Comparison of ENCODE assay signal across 1 cellular context in genomic region chr7:636396-636795, GRCh38.
TF ChIP-seq lines count a peak whose summit lies in the region.

No MANE protein-coding gene starts in this region.

TF ChIP-seq in K562, 482 proteins besides CTCF, POLR2A, EP300 and RAD21 (continued from another document and continues in another):
- TF ChIP-seq PHF21A (IDR thresholded peaks at IDR 0.05; ENCODE audit: borderline replicate concordance, low read depth): no peak
- TF ChIP-seq POLR2B (IDR thresholded peaks at IDR 0.05; ENCODE audit: low read depth, partially characterized antibody): no peak
- no peak for TF ChIP-seq RHOXF2B (CRISPR knock-in tag; conservative IDR thresholded peaks at IDR 0.05)
- peak; percentile 82; the same call in 1 of the 2 replicates for TF ChIP-seq CTBP1 (IDR thresholded peaks at IDR 0.05; ENCODE audit: borderline replicate concordance)
- no peak for TF ChIP-seq ZNF311 (CRISPR knock-in tag; IDR thresholded peaks at IDR 0.05)
- TF ChIP-seq ZNF512 (tag; IDR thresholded peaks at IDR 0.05): no peak
- TF ChIP-seq CC2D1A (IDR thresholded peaks at IDR 0.05): peak; percentile 78
- TF ChIP-seq ZNF584 (CRISPR knock-in tag; IDR thresholded peaks at IDR 0.05; ENCODE audit: low read depth): no peak
- TF ChIP-seq BRD9 (IDR thresholded peaks at IDR 0.05; ENCODE audit: low read depth, partially characterized antibody): peak; percentile 69
- peak; percentile 40 for TF ChIP-seq SAP30 (IDR thresholded peaks at IDR 0.05; ENCODE audit: borderline replicate concordance, insufficient read depth, low read depth, low read length, poor library complexity, severe bottlenecking)
- TF ChIP-seq MAZ (CRISPR knock-in tag; conservative IDR thresholded peaks at IDR 0.05 in 1 of 2, IDR thresholded peaks at IDR 0.05 in 1 of 2): peak; percentile 68 to 83
- TF ChIP-seq ZKSCAN3 (CRISPR knock-in tag; IDR thresholded peaks at IDR 0.05): no peak
- no peak for TF ChIP-seq HBP1 (CRISPR knock-in tag; IDR thresholded peaks at IDR 0.05)
- TF ChIP-seq BCLAF1 (IDR thresholded peaks at IDR 0.05; ENCODE audit: borderline replicate concordance in 1 of 2, control insufficient read depth in 1 of 2, low read depth in 2 of 2, low read length in 1 of 2): no peak
- no peak for TF ChIP-seq TCF7 (IDR thresholded peaks at IDR 0.05; ENCODE audit: borderline replicate concordance)
- TF ChIP-seq DNMT1 (IDR thresholded peaks at IDR 0.05): no peak
- TF ChIP-seq CBX2 (IDR thresholded peaks at IDR 0.05; ENCODE audit: insufficient read depth, low read length, poor library complexity, severe bottlenecking): no peak
- TF ChIP-seq NR2C2 (CRISPR knock-in tag; IDR thresholded peaks at IDR 0.05): no peak
- TF ChIP-seq NR2C2 (tag; IDR thresholded peaks at IDR 0.05): no peak; the same call in 1 of the 2 replicates
- TF ChIP-seq E2F8 (IDR thresholded peaks at IDR 0.05; ENCODE audit: low read depth, partially characterized antibody): no peak
- TF ChIP-seq SMAD2 (IDR thresholded peaks at IDR 0.05; ENCODE audit: low read depth, low read length): no peak
- TF ChIP-seq KDM5B (IDR thresholded peaks at IDR 0.05; ENCODE audit: insufficient replicate concordance, low read depth, low read length): no peak
- TF ChIP-seq FOXP4 (CRISPR knock-in tag; IDR thresholded peaks at IDR 0.05; ENCODE audit: borderline replicate concordance): no peak
- TF ChIP-seq ETV1 (tag; conservative IDR thresholded peaks at IDR 0.05; ENCODE audit: low read depth): no peak
- TF ChIP-seq PRDM10 (IDR thresholded peaks at IDR 0.05; ENCODE audit: partially characterized antibody): peak; percentile 79
- TF ChIP-seq GTF3C2 (IDR thresholded peaks at IDR 0.05; ENCODE audit: borderline replicate concordance, extremely low read depth, insufficient read length): no peak
- TF ChIP-seq ZNF121 (CRISPR knock-in tag; conservative IDR thresholded peaks at IDR 0.05): no peak
- no peak for TF ChIP-seq DLX4 (CRISPR knock-in tag; IDR thresholded peaks at IDR 0.05)
- no peak for TF ChIP-seq SMAD3 (CRISPR knock-in tag; conservative IDR thresholded peaks at IDR 0.05)
- no peak for TF ChIP-seq TAF7 (tag; IDR thresholded peaks at IDR 0.05)
- peak; percentile 60 for TF ChIP-seq VEZF1 (CRISPR knock-in tag; IDR thresholded peaks at IDR 0.05)
- TF ChIP-seq ADNP (tag; IDR thresholded peaks at IDR 0.05): no peak
- no peak for TF ChIP-seq PURB (CRISPR knock-in tag; IDR thresholded peaks at IDR 0.05; ENCODE audit: low read depth)
- TF ChIP-seq MIER1 (IDR thresholded peaks at IDR 0.05; ENCODE audit: low read depth): no peak
- TF ChIP-seq SIN3B (IDR thresholded peaks at IDR 0.05; ENCODE audit: low read depth): no peak
- no peak for TF ChIP-seq ZNF76 (CRISPR knock-in tag; IDR thresholded peaks at IDR 0.05; ENCODE audit: borderline replicate concordance)
- TF ChIP-seq EP400 (IDR thresholded peaks at IDR 0.05): peak; percentile 40; the same call in 1 of the 2 replicates
- no peak for TF ChIP-seq HNRNPH1 (optimal IDR thresholded peaks at IDR 0.05; ENCODE audit: low read depth, low read length)
- peak in 1 of 2 experiments; percentile 46; a peak in 1 of 4 replicates for TF ChIP-seq HDAC1 (IDR thresholded peaks at IDR 0.05)
- TF ChIP-seq BRCA1 (IDR thresholded peaks at IDR 0.05): no peak
- no peak for TF ChIP-seq BRCA1 (CRISPR knock-in tag; IDR thresholded peaks at IDR 0.05)
- no peak for TF ChIP-seq ZKSCAN1 (IDR thresholded peaks at IDR 0.05; ENCODE audit: low read depth, low read length)
